8 cellular contexts compared by ENCODE assay signal in the genomic region with DNA sequence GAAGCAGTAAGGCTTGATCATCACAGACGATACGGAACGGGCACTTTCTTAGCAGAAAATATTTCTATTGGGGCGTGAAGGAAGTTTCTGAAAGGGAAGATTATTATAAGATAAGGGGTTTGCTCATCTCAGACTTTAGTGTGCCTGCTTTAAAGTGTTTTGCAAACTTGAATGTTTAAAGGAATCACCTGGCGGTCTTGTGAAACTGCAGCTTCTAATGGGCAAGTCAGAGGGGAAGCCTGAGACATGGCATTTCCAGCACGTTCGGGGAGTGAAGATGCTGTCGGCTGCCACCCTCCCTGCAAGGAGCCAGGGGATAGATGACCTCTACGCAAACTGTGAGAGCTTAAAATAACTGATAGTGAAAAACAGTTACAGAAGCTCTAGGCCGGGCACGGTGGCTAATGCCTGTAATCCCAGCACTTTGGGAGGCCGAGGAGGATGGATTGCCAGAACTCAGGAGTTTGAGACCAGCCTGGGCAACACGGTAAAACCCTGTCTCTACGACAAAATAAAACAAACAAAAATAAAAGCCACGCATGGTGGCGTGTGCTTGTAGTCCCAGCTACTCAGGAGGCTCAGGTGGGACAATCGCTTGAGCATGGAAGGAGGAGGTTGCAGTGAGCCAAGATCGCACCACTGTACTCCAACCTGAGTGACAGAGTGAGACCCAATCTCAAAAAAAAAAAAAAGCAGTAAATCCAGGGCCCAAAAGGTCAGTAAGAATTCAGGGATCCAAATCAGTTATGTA. TPM values are rescaled to one million over a fixed set of nuclear protein-coding genes. Genes with fewer than 3 reads are reported as not detected.
DNase-seq lines count a peak whose midpoint lies in the region; TF ChIP-seq lines count a peak whose summit lies in the region.

No MANE protein-coding gene starts in this region.

- H3K27me3 ChIP-seq in iPS-18a (ENCODE audit: control insufficient read depth, insufficient read depth, low read length), result peaks cover 6% of the 10 kb centered on the region
- no peaks in the 10 kb centered on the region for H3K27me3 ChIP-seq in stomach

- H3K27ac ChIP-seq in iPS-18a (ENCODE audit: low read length), result no peak overlapping the region
- peak overlapping the region in 4 of 5 donors; percentile 39 to 80 (median 70) for H3K27ac ChIP-seq in stomach

- H3K9me3 ChIP-seq in iPS-18a (ENCODE audit: control insufficient read depth, low read depth, low read length), result no peaks in the 10 kb centered on the region
- H3K9me3 ChIP-seq in stomach, result no peaks in the 10 kb centered on the region

- H3K4me3 ChIP-seq in iPS-18a (ENCODE audit: low read length) (peak overlapping the region; percentile 74), stomach (peak overlapping the region; percentile 49 to 86 (median 52))

- peak; percentile 62 for DNase-seq in activated CD8-positive, alpha-beta memory T cell treated with anti-CD3 and anti-CD28 coated beads for 24 hours
- DNase-seq in activated CD8-positive, alpha-beta memory T cell treated with anti-CD3 and anti-CD28 coated beads, Interleukin-2, amount 50 U/mL, for 4 hours, result no peak
- DNase-seq in activated T-helper 2 cell treated with anti-CD3 and anti-CD28 coated beads, Interferon-gamma antibody, Interleukin-2, Interleukin-4, amounts not matched to agents 10 μg/mL and 5 μg/mL and 100 μg/mL, durations not matched to agents 14 hours and 24 hours and 36 hours (ENCODE audit: low spot score), result no peak
- no peak for DNase-seq in stomach
- DNase-seq in dedifferentiated amniotic fluid mesenchymal stem cell (ENCODE audit: extremely low spot score), result no peak
- no peak for DNase-seq in HK-2 (ENCODE audit: unreplicated experiment)
- DNase-seq in epidermal melanocyte (ENCODE audit: insufficient read length, low spot score), result no peak

- WGBS in stomach, 5 donors, result 36 to 42% (median 37%) methylated on average over 18 of the region's 18 CpGs

- peaks cover 16% of the 10 kb centered on the region for H3K4me1 ChIP-seq in iPS-18a (ENCODE audit: control insufficient read depth, low read depth, low read length)
- peaks cover 18 to 54% (median 40%) of the 10 kb centered on the region in 4 donors for H3K4me1 ChIP-seq in stomach

- H3K36me3 ChIP-seq in iPS-18a (ENCODE audit: control insufficient read depth, low read depth, low read length) (no peaks in the 10 kb centered on the region), stomach (no peaks in the 10 kb centered on the region)

- no peak for TF ChIP-seq CTCF in stomach (IDR thresholded peaks at IDR 0.05)

- H3K27ac Mint-ChIP-seq in activated T-helper 2 cell treated with anti-CD3 and anti-CD28 coated beads, Interferon-gamma antibody, Interleukin-2, Interleukin-4, amounts not matched to agents 10 μg/mL and 5 μg/mL and 100 μg/mL, durations not matched to agents 14 hours and 24 hours and 36 hours, result peak overlapping the region; percentile 78

- H3K9me3 Mint-ChIP-seq in activated T-helper 2 cell treated with anti-CD3 and anti-CD28 coated beads, Interferon-gamma antibody, Interleukin-2, Interleukin-4, amounts not matched to agents 10 μg/mL and 5 μg/mL and 100 μg/mL, durations not matched to agents 14 hours and 24 hours and 36 hours, result no peaks in the 10 kb centered on the region

- intact Hi-C loops in activated T-helper 2 cell treated with anti-CD3 and anti-CD28 coated beads, Interferon-gamma antibody, Interleukin-2, Interleukin-4, amounts not matched to agents 10 μg/mL and 5 μg/mL and 100 μg/mL, durations not matched to agents 14 hours and 24 hours and 36 hours (cut with micrococcal nuclease), result loop anchor here (2.0 to 10.0 kb wide), 2 partner anchors 157 to 1389 kb away; partner anchors contain the start of genes MGME1 and SNX5
- intact Hi-C loops in stomach (cut with DNase I; ENCODE audit: low total_unique reads), result no loop called here

- peaks cover 26% of the 10 kb centered on the region for H3K4me1 Mint-ChIP-seq in activated T-helper 2 cell treated with anti-CD3 and anti-CD28 coated beads, Interferon-gamma antibody, Interleukin-2, Interleukin-4, amounts not matched to agents 10 μg/mL and 5 μg/mL and 100 μg/mL, durations not matched to agents 14 hours and 24 hours and 36 hours (ENCODE audit: low read depth)

- peak overlapping the region; percentile 30 for H3K9ac ChIP-seq in iPS-18a (ENCODE audit: low read length)

- H3K27me3 Mint-ChIP-seq in activated T-helper 2 cell treated with anti-CD3 and anti-CD28 coated beads, Interferon-gamma antibody, Interleukin-2, Interleukin-4, amounts not matched to agents 10 μg/mL and 5 μg/mL and 100 μg/mL, durations not matched to agents 14 hours and 24 hours and 36 hours (ENCODE audit: low read depth), result no peaks in the 10 kb centered on the region

- no peaks in the 10 kb centered on the region for H3K36me3 Mint-ChIP-seq in activated T-helper 2 cell treated with anti-CD3 and anti-CD28 coated beads, Interferon-gamma antibody, Interleukin-2, Interleukin-4, amounts not matched to agents 10 μg/mL and 5 μg/mL and 100 μg/mL, durations not matched to agents 14 hours and 24 hours and 36 hours (ENCODE audit: low read depth)

- TF ChIP-seq EP300 in stomach (IDR thresholded peaks at IDR 0.05), result no peak

- H3K4me3 Mint-ChIP-seq in activated T-helper 2 cell treated with anti-CD3 and anti-CD28 coated beads, Interferon-gamma antibody, Interleukin-2, Interleukin-4, amounts not matched to agents 10 μg/mL and 5 μg/mL and 100 μg/mL, durations not matched to agents 14 hours and 24 hours and 36 hours (ENCODE audit: low read depth), result peak overlapping the region; percentile 85

- no peak for TF ChIP-seq POLR2A in stomach (IDR thresholded peaks at IDR 0.05)

RNA-seq across cellular contexts. Expression of gene KIF16B, which starts 2.3 kb away (rescaled TPM):
- total RNA-seq in activated T-helper 2 cell treated with anti-CD3 and anti-CD28 coated beads, Interferon-gamma antibody, Interleukin-2, Interleukin-4, amounts not matched to agents 10 μg/mL and 5 μg/mL and 100 μg/mL, durations not matched to agents 14 hours and 24 hours and 36 hours, result 6.2 and 6.8 TPM in 2 replicates
- total RNA-seq in stomach, result 10 to 100 TPM; 23.8 to 59.8 (median 25.9) TPM
- 1 to 10 TPM; 5.0 to 8.6 (median 7.0) TPM for polyA plus RNA-seq in stomach
